Comparison of ENCODE assay signal across 20 cellular contexts in genomic region chr5:150164211-150164610, GRCh38. TPM values are rescaled to one million over a fixed set of nuclear protein-coding genes. Genes with fewer than 3 reads are reported as not detected.
DNase-seq lines count a peak whose midpoint lies in the region; ATAC-seq, FAIRE-seq and TF ChIP-seq lines count a peak whose summit lies in the region.
"Had no signal": no experiment of that assay in that cellular context is flagged by ENCODE, and none has a peak within 500 bp of the region (broad histone marks: within the 10 kb centered on the region; RNA-seq: fewer than 3 reads in every experiment).

No MANE protein-coding gene starts in this region.

- H3K36me3 ChIP-seq in HCT116 (ENCODE audit: control insufficient read depth in 1 of 2, insufficient read depth in 2 of 2, low read length in 2 of 2): no peaks in the 10 kb centered on the region
- no peaks in the 10 kb centered on the region for H3K36me3 ChIP-seq in K562 (ENCODE audit: control insufficient read depth, insufficient read depth, low read length)
- H3K36me3 ChIP-seq in stomach smooth muscle (ENCODE audit: control insufficient read depth in 2 of 2, insufficient read depth in 2 of 2, low read length in 2 of 2): no peaks in the 10 kb centered on the region
- H3K36me3 ChIP-seq: BE2C, upper lobe of left lung had no signal

- no peaks in the 10 kb centered on the region for H3K36me3 Mint-ChIP-seq in mesothelial cell of epicardium

- H3K27me3 ChIP-seq in HCT116 (ENCODE audit: insufficient read depth, low read length) (no peaks in the 10 kb centered on the region; the same call in 1 of the 2 replicates), K562 (ENCODE audit: control insufficient read depth in 2 of 2, insufficient read depth in 2 of 2, low read length in 2 of 2) (peaks cover 0 to 3% of the 10 kb centered on the region in 2 experiments; a peak in 1 of 5 replicates), stomach smooth muscle (ENCODE audit: control insufficient read depth in 1 of 2, insufficient read depth in 2 of 2, low read length in 2 of 2) (peaks cover 4 to 25% of the 10 kb centered on the region in 2 donors)
- H3K27me3 ChIP-seq: BE2C had no signal

- H3K4me2 ChIP-seq in HCT116 (ENCODE audit: low read length) (no peak overlapping the region), K562 (ENCODE audit: insufficient read depth, low read length) (no peak overlapping the region)

- H3K79me2 ChIP-seq in HCT116 (ENCODE audit: insufficient read depth, low read length) (no peaks in the 10 kb centered on the region), K562 (ENCODE audit: control insufficient read depth, insufficient read depth, low read length) (no peaks in the 10 kb centered on the region)

- ATAC-seq in HCT116 (no peak), K562 (no peak), omental fat pad (ENCODE audit: low FRiP score) (no peak)

- in situ Hi-C loops in K562 (cut with MboI): no loop called here

- peak overlapping the region; percentile 48 for H2AFZ ChIP-seq in HCT116 (ENCODE audit: low read depth, low read length, poor library complexity, severe bottlenecking)
- peak overlapping the region; percentile 72 for H2AFZ ChIP-seq in K562 (ENCODE audit: low read depth, low read length)

- H3K9me3 Mint-ChIP-seq in mesothelial cell of epicardium: no peaks in the 10 kb centered on the region

- no peaks in the 10 kb centered on the region for H4K20me1 ChIP-seq in HCT116 (ENCODE audit: insufficient read depth)
- H4K20me1 ChIP-seq in K562 (replicated peaks; ENCODE audit: control insufficient read depth, insufficient read depth, low read length): no peaks in the 10 kb centered on the region; the same call in 1 of the 2 replicates

- no peak for TF ChIP-seq CTCF in HCT116 (IDR thresholded peaks at IDR 0.05 in 2 of 3, conservative IDR thresholded peaks at IDR 0.05 in 1 of 3; ENCODE audit: borderline replicate concordance in 1 of 3, insufficient read depth in 1 of 3, low read depth in 2 of 3, low read length in 2 of 3)
- TF ChIP-seq CTCF in K562 (IDR thresholded peaks at IDR 0.05 in 2 of 3, conservative IDR thresholded peaks at IDR 0.05 in 1 of 3; ENCODE audit: insufficient read depth in 2 of 3, low read depth in 1 of 3, low read length in 3 of 3): no peak
- TF ChIP-seq CTCF in mesothelial cell of epicardium (IDR thresholded peaks at IDR 0.05; ENCODE audit: unreplicated experiment): no peak
- no peak for TF ChIP-seq CTCF in omental fat pad (IDR thresholded peaks at IDR 0.05)

- no peaks in the 10 kb centered on the region for H3K9me2 ChIP-seq in HCT116 (ENCODE audit: insufficient read depth)

- TF ChIP-seq RAD21 in HCT116 (IDR thresholded peaks at IDR 0.05; ENCODE audit: low read depth): no peak
- no peak for TF ChIP-seq RAD21 in K562 (CRISPR knock-in tag; conservative IDR thresholded peaks at IDR 0.05 in 1 of 2, IDR thresholded peaks at IDR 0.05 in 1 of 2)

- H3K9me3 ChIP-seq in HCT116 (ENCODE audit: control insufficient read depth in 1 of 2, insufficient read depth in 1 of 2, low read depth in 1 of 2, low read length in 2 of 2): no peaks in the 10 kb centered on the region
- H3K9me3 ChIP-seq in K562 (replicated peaks; ENCODE audit: control insufficient read depth, insufficient read depth, low read depth, low read length): no peaks in the 10 kb centered on the region
- no peaks in the 10 kb centered on the region for H3K9me3 ChIP-seq in stomach smooth muscle (ENCODE audit: control insufficient read depth in 2 of 2, low read length in 2 of 2)
- H3K9me3 ChIP-seq: BE2C, upper lobe of left lung had no signal

- RAD21 ChIA-PET in HCT116 (lab: Charles Lee; ENCODE audit: low non-redundant PET in 1 of 2, low total read pairs in 2 of 2, uncharacterized antibody in 2 of 2, unreplicated experiment in 2 of 2): no interaction called here

- H3K27ac ChIP-seq in HCT116 (ENCODE audit: low read depth, low read length) (no peak overlapping the region), K562 (ENCODE audit: extremely low read depth, low read depth, low read length) (no peak overlapping the region), stomach smooth muscle (ENCODE audit: low read length) (no peak overlapping the region)

- DNase-seq in HCT116 (ENCODE audit: low read depth, low spot score) (no peak), K562 (ENCODE audit: extremely low read depth in 1 of 4, low spot score in 3 of 4) (no peak), mesothelial cell of epicardium (ENCODE audit: low spot score in 2 of 2, unreplicated experiment in 2 of 2) (no peak), posterior vena cava (ENCODE audit: low spot score) (no peak), head of caudate nucleus (no peak), omental fat pad (ENCODE audit: low spot score) (no peak)
- DNase-seq in activated CD4-positive, alpha-beta T cell treated with anti-CD3 and anti-CD28 coated beads for 4 hours: no peak
- DNase-seq: activated T-cell treated with anti-CD3 and anti-CD28 coated beads for 4 hours, BE2C, cerebellar nuclear complex, GOT3, NCI-H2171 treated with DMSO at 0.1 percent for 48 hours, SHP77 had no signal

- peak overlapping the region; percentile 63 for H3K27ac Mint-ChIP-seq in mesothelial cell of epicardium

- no peak overlapping the region for H3K4me3 ChIP-seq in HCT116 (replicated peaks in 1 of 2; ENCODE audit: low read depth in 1 of 2, low read length in 2 of 2)
- no peak overlapping the region for H3K4me3 ChIP-seq in K562
- no peak overlapping the region for H3K4me3 ChIP-seq in stomach smooth muscle (ENCODE audit: low read length in 2 of 2)
- H3K4me3 ChIP-seq: upper lobe of left lung had no signal

- TF ChIP-seq POLR2A in HCT116 (IDR thresholded peaks at IDR 0.05; ENCODE audit: borderline replicate concordance, extremely low read depth, insufficient read depth, insufficient read length) (no peak), K562 (conservative IDR thresholded peaks at IDR 0.05) (no peak)

- H3K27me3 Mint-ChIP-seq in mesothelial cell of epicardium (ENCODE audit: low read depth): peaks cover 38% of the 10 kb centered on the region

- no peaks in the 10 kb centered on the region for H3K9me1 ChIP-seq in K562 (ENCODE audit: control insufficient read depth, insufficient read depth, low read length)

- 0 out of 2 replicates have a peak overlapping the region, but pooled peaks have one; percentile 13 for H3K9ac ChIP-seq in HCT116 (ENCODE audit: low read length)
- 0 out of 4 replicates have a peak overlapping the region, but pooled peaks of 1 of the 2 experiments have one; percentile 6 for H3K9ac ChIP-seq in K562 (ENCODE audit: insufficient read depth in 1 of 2, low read depth in 2 of 2, low read length in 2 of 2)
- peak overlapping the region; percentile 21 to 37 for H3K9ac ChIP-seq in stomach smooth muscle (ENCODE audit: low read length in 2 of 2)

- H3K4me1 ChIP-seq in HCT116 (ENCODE audit: control insufficient read depth in 1 of 2, insufficient read depth in 2 of 2, low read length in 2 of 2) (peaks cover 3 to 19% of the 10 kb centered on the region in 2 experiments; a peak in 3 of 4 replicates), K562 (replicated peaks in 1 of 2; ENCODE audit: control insufficient read depth in 2 of 2, insufficient read depth in 2 of 2, low read length in 2 of 2) (peaks cover 19 to 20% of the 10 kb centered on the region in 2 experiments; a peak in 4 of 5 replicates), stomach smooth muscle (ENCODE audit: control insufficient read depth, insufficient read depth, low read length) (peaks cover 27% of the 10 kb centered on the region)

- CTCF ChIA-PET in HCT116 (lab: Charles Lee): interaction anchor here (1.2 to 2.6 kb wide), 2 partner anchors 12 kb away, joined by 3 to 10 read pairs; no protein-coding TSS in a partner anchor
- CTCF ChIA-PET in K562 (lab: Yijun Ruan, JAX; ENCODE audit: low intra/inter-chr PET ratio): no interaction called here

- FAIRE-seq in K562 (lab: Jason Lieb, UNC): no peak
- FAIRE-seq: endothelial cell of umbilical vein, HepG2 had no signal

- H3K4me1 Mint-ChIP-seq in mesothelial cell of epicardium: peaks cover 43% of the 10 kb centered on the region

- no peak for TF ChIP-seq EP300 in K562 (IDR thresholded peaks at IDR 0.05; ENCODE audit: low read length)

- POLR2A ChIA-PET in HCT116 (lab: Charles Lee): no interaction called here
- POLR2A ChIA-PET in K562 (lab: Yijun Ruan, JAX): no interaction called here

- BruUV-seq in HCT116 (replicated peaks; lab: Mats Ljungman, UMichigan) (no TSS peak), K562 (replicated peaks; lab: Mats Ljungman, UMichigan) (no TSS peak)

- no peak overlapping the region for H3K4me3 Mint-ChIP-seq in mesothelial cell of epicardium

- intact Hi-C loops in HCT116 (cut with micrococcal nuclease): no loop called here
- intact Hi-C loops in K562 (cut with micrococcal nuclease): no loop called here
- intact Hi-C loops in posterior vena cava (cut with DNase I): loop anchor here in 1 of 2 donors (5.0 kb wide), 1 partner anchor 53 kb away; no protein-coding TSS in a partner anchor
- intact Hi-C loops in head of caudate nucleus (cut with DNase I): no loop called here

- 18% methylated on average over 3 of the region's 3 CpGs for WGBS in K562 (ENCODE audit: insufficient coverage, low coverage, missing lambda C conversion rate)

RNA-seq across cellular contexts. Expression of gene CDX1, which starts 2.4 kb away (rescaled TPM):
- not detected for total RNA-seq in HCT116 (2021; ENCODE audit: unreplicated experiment)
- polyA plus RNA-seq in HCT116 (2012): not detected in 2 replicates
- not detected in 2 replicates for total RNA-seq in K562 (2011; cell fraction: chromatin; rRNA removed; ENCODE audit: low replicate concordance)
- not detected in 2 replicates for total RNA-seq in K562 (2011; cell fraction: nucleolus; rRNA removed)
- not detected in 2 replicates for total RNA-seq in K562 (2011; cell fraction: nucleoplasm; rRNA removed)
- total RNA-seq in K562 (2014; rRNA removed): not detected in 2 replicates
- not detected in 2 replicates for total RNA-seq in K562 (2014; rRNA removed; fragmentation: Illumina TruSeq; extraction: Trizol)
- not detected in 2 replicates for total RNA-seq in K562 (2015; rRNA removed; fragmentation: Illumina TruSeq; extraction: Trizol)
- total RNA-seq in K562 (2021): 0.16 TPM in 1 of 2 replicates, not detected in the other
- polyA plus RNA-seq in K562 (2011; rRNA removed): 0.06 TPM in 1 of 2 replicates, not detected in the other
- not detected in 2 replicates for polyA plus RNA-seq in K562 (2011; cell fraction: cytosol; rRNA removed)
- not detected in 2 replicates for polyA plus RNA-seq in K562 (2011; cell fraction: nucleus; rRNA removed)
- not detected in 2 replicates for polyA plus RNA-seq in K562 (2012)
- polyA plus RNA-seq in K562 (2014; fragmentation: Illumina TruSeq; extraction: Trizol): not detected in 2 replicates
- not detected for polyA plus RNA-seq in K562 (2014; fragmentation: Nextera tagmentation; extraction: Ambion mirVana)
- polyA plus RNA-seq in K562 (2014; rRNA removed): not detected in 2 replicates
- polyA minus RNA-seq in K562 (2011; rRNA and poly(A)+ RNA removed): not detected in 2 replicates
- polyA minus RNA-seq in K562 (2011; cell fraction: cytosol; rRNA and poly(A)+ RNA removed): not detected in 2 replicates
- not detected in 2 replicates for polyA minus RNA-seq in K562 (2011; cell fraction: nucleus; rRNA and poly(A)+ RNA removed)
- 0.51 to 1.1 TPM (median 0.68 TPM) in 3 replicates for total RNA-seq in mesothelial cell of epicardium
- under 1 TPM in 1 of 2 donors, not detected in 1; 0.28 TPM for total RNA-seq in posterior vena cava
- not detected for total RNA-seq in omental fat pad
- total RNA-seq: endothelial cell of umbilical vein, HepG2, pulmonary artery endothelial cell had no signal
- polyA plus RNA-seq: endothelial cell of umbilical vein, HepG2 had no signal

RNA-seq across cellular contexts. Expression of gene PDGFRB, which starts 8.6 kb away (rescaled TPM):
- 0.34 TPM for total RNA-seq in HCT116 (2021; ENCODE audit: unreplicated experiment)
- polyA plus RNA-seq in HCT116 (2012): 0.18 and 0.67 TPM in 2 replicates
- total RNA-seq in K562 (2011; cell fraction: chromatin; rRNA removed; ENCODE audit: low replicate concordance): 2.1 and 7.7 TPM in 2 replicates
- 1.8 and 5.2 TPM in 2 replicates for total RNA-seq in K562 (2011; cell fraction: nucleolus; rRNA removed)
- total RNA-seq in K562 (2011; cell fraction: nucleoplasm; rRNA removed): 3.0 and 3.6 TPM in 2 replicates
- total RNA-seq in K562 (2014; rRNA removed): 0.09 TPM in 1 of 2 replicates, not detected in the other
- total RNA-seq in K562 (2014; rRNA removed; fragmentation: Illumina TruSeq; extraction: Trizol): 0.07 and 0.13 TPM in 2 replicates
- total RNA-seq in K562 (2015; rRNA removed; fragmentation: Illumina TruSeq; extraction: Trizol): not detected in 2 replicates
- total RNA-seq in K562 (2021): 0.51 and 0.86 TPM in 2 replicates
- polyA plus RNA-seq in K562 (2011; rRNA removed): 1.1 and 1.5 TPM in 2 replicates
- polyA plus RNA-seq in K562 (2011; cell fraction: cytosol; rRNA removed): 0.71 and 1.6 TPM in 2 replicates
- 2.5 and 3.8 TPM in 2 replicates for polyA plus RNA-seq in K562 (2011; cell fraction: nucleus; rRNA removed)
- polyA plus RNA-seq in K562 (2012): 0.14 and 0.29 TPM in 2 replicates
- polyA plus RNA-seq in K562 (2014; fragmentation: Illumina TruSeq; extraction: Trizol): 0.03 and 0.09 TPM in 2 replicates
- not detected for polyA plus RNA-seq in K562 (2014; fragmentation: Nextera tagmentation; extraction: Ambion mirVana)
- 0.01 and 0.07 TPM in 2 replicates for polyA plus RNA-seq in K562 (2014; rRNA removed)
- 0.48 and 1.0 TPM in 2 replicates for polyA minus RNA-seq in K562 (2011; rRNA and poly(A)+ RNA removed)
- 2.6 and 3.1 TPM in 2 replicates for polyA minus RNA-seq in K562 (2011; cell fraction: cytosol; rRNA and poly(A)+ RNA removed)
- 1.5 and 3.9 TPM in 2 replicates for polyA minus RNA-seq in K562 (2011; cell fraction: nucleus; rRNA and poly(A)+ RNA removed)
- 100 to 105 TPM (median 102 TPM) in 3 replicates for total RNA-seq in mesothelial cell of epicardium
- 100 to 1,000 TPM; 251 to 394 TPM for total RNA-seq in posterior vena cava
- 100 to 1,000 TPM; 126 to 366 (median 149) TPM for total RNA-seq in omental fat pad

RNA-seq across cellular contexts. Expression of gene SLC6A7, which starts 25.7 kb away (rescaled TPM):
- total RNA-seq in HCT116 (2021; ENCODE audit: unreplicated experiment) (not detected), K562 (2014; rRNA removed) (not detected in 2 replicates), K562 (2014; rRNA removed; fragmentation: Illumina TruSeq; extraction: Trizol) (not detected in 2 replicates), K562 (2015; rRNA removed; fragmentation: Illumina TruSeq; extraction: Trizol) (not detected in 2 replicates), K562 (2021) (not detected in 2 replicates), mesothelial cell of epicardium (not detected in 3 replicates), posterior vena cava (under 1 TPM; 0.14 to 0.19 TPM), omental fat pad (not detected)
- polyA plus RNA-seq in HCT116 (2012): not detected in 2 replicates
- total RNA-seq in K562 (2011; cell fraction: chromatin; rRNA removed; ENCODE audit: low replicate concordance): not detected in 2 replicates
- not detected in 2 replicates for total RNA-seq in K562 (2011; cell fraction: nucleolus; rRNA removed)
- total RNA-seq in K562 (2011; cell fraction: nucleoplasm; rRNA removed): not detected in 2 replicates
- polyA plus RNA-seq in K562 (2011; rRNA removed) (not detected in 2 replicates), K562 (2014; fragmentation: Illumina TruSeq; extraction: Trizol) (not detected in 2 replicates), K562 (2014; fragmentation: Nextera tagmentation; extraction: Ambion mirVana) (not detected), K562 (2014; rRNA removed) (not detected in 2 replicates)
- not detected in 2 replicates for polyA plus RNA-seq in K562 (2011; cell fraction: cytosol; rRNA removed)
- not detected in 2 replicates for polyA plus RNA-seq in K562 (2011; cell fraction: nucleus; rRNA removed)
- not detected in 2 replicates for polyA plus RNA-seq in K562 (2012)
- not detected in 2 replicates for polyA minus RNA-seq in K562 (2011; rRNA and poly(A)+ RNA removed)
- polyA minus RNA-seq in K562 (2011; cell fraction: cytosol; rRNA and poly(A)+ RNA removed): not detected in 2 replicates
- not detected in 2 replicates for polyA minus RNA-seq in K562 (2011; cell fraction: nucleus; rRNA and poly(A)+ RNA removed)
- total RNA-seq: endothelial cell of umbilical vein, HepG2, kidney epithelial cell, mucosa of gallbladder, pulmonary artery endothelial cell had no signal
- polyA plus RNA-seq: endothelial cell of umbilical vein, HepG2 had no signal

Comparison
In these comparisons a context has a peak if more than half of its experiments do, and no peak if none do; other contexts are left out.
1. RNA of gene PDGFRB, which starts 8.6 kb away (total RNA-seq): 251 to 394 TPM in posterior vena cava, 126 to 366 TPM in omental fat pad and 100 to 105 TPM in mesothelial cell of epicardium; 0.34 TPM in HCT116 (single experiment) and 0.07 to 7.7 TPM in K562; every median in the first group is over 10 times any median in the second.